ENCODE assay signal across 2 cellular contexts in the genomic region with DNA sequence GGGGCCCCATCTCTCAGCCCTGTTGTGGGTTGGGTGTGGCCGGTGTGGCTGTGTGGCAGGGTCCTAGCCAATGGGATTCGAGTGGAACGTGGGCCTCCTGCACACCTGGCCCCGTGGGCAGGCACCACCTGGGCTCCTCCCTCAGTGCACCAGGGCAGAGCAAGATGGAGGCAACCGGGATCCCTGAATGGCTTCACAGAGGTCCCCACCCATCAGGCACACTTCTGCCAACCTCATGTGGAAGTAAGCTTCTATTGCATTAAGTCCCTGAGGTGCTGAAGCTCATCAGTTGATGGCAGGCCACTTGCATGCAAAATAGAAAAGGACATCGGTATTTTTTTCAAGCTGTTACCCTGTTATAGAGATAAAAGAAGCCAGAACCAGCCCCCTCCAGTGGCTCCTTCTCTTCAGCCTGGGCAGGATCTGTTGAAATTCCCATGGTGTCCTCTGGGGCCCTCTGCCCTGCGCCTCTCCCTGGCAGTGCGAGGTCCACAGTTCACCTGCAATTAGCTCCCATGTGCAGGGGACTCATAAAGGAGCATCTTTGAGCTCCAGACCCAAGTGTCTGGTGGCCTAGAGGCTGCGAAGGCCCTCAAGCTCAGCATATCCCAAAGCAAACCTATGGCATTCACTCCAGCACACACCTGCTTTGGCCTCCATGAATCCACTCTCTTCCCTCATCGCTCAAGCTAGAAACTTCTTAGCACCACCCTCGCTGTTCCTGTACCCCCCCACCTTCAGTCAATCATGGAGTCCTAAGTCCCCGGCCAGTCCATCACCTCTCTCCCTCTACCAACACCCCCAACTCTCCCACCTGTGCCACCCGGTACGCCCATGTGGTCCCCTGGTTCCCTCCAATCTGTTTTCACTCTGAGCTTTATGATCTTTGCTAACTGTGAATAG.
TF ChIP-seq lines count a peak whose summit lies in the region.

No MANE protein-coding gene starts in this region.

TF ChIP-seq in A549, 52 proteins besides CTCF, POLR2A, EP300 and RAD21 (continued from another document):
- TF ChIP-seq, protein P1, sequence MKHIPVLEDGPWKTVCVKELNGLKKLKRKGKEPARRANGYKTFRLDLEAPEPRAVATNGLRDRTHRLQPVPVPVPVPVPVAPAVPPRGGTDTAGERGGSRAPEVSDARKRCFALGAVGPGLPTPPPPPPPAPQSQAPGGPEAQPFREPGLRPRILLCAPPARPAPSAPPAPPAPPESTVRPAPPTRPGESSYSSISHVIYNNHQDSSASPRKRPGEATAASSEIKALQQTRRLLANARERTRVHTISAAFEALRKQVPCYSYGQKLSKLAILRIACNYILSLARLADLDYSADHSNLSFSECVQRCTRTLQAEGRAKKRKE (CRISPR knock-in tag; IDR thresholded peaks at IDR 0.05; ENCODE audit: low read depth), result no peak
- no peak for TF ChIP-seq HEYL (CRISPR knock-in tag; IDR thresholded peaks at IDR 0.05)
- no peak for TF ChIP-seq EHF (CRISPR knock-in tag; IDR thresholded peaks at IDR 0.05)
- TF ChIP-seq MAZ (IDR thresholded peaks at IDR 0.05; ENCODE audit: borderline replicate concordance, low read depth, low read length), result no peak
- TF ChIP-seq, protein P2, sequence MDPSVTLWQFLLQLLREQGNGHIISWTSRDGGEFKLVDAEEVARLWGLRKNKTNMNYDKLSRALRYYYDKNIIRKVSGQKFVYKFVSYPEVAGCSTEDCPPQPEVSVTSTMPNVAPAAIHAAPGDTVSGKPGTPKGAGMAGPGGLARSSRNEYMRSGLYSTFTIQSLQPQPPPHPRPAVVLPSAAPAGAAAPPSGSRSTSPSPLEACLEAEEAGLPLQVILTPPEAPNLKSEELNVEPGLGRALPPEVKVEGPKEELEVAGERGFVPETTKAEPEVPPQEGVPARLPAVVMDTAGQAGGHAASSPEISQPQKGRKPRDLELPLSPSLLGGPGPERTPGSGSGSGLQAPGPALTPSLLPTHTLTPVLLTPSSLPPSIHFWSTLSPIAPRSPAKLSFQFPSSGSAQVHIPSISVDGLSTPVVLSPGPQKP (IDR thresholded peaks at IDR 0.05; ENCODE audit: low read depth, low read length), result no peak
- TF ChIP-seq MYC (IDR thresholded peaks at IDR 0.05; ENCODE audit: borderline replicate concordance, low read length), result no peak

TF ChIP-seq in GM23338, 12 proteins besides CTCF, POLR2A, EP300 and RAD21 (continued from another document):
- TF ChIP-seq, protein P3, sequence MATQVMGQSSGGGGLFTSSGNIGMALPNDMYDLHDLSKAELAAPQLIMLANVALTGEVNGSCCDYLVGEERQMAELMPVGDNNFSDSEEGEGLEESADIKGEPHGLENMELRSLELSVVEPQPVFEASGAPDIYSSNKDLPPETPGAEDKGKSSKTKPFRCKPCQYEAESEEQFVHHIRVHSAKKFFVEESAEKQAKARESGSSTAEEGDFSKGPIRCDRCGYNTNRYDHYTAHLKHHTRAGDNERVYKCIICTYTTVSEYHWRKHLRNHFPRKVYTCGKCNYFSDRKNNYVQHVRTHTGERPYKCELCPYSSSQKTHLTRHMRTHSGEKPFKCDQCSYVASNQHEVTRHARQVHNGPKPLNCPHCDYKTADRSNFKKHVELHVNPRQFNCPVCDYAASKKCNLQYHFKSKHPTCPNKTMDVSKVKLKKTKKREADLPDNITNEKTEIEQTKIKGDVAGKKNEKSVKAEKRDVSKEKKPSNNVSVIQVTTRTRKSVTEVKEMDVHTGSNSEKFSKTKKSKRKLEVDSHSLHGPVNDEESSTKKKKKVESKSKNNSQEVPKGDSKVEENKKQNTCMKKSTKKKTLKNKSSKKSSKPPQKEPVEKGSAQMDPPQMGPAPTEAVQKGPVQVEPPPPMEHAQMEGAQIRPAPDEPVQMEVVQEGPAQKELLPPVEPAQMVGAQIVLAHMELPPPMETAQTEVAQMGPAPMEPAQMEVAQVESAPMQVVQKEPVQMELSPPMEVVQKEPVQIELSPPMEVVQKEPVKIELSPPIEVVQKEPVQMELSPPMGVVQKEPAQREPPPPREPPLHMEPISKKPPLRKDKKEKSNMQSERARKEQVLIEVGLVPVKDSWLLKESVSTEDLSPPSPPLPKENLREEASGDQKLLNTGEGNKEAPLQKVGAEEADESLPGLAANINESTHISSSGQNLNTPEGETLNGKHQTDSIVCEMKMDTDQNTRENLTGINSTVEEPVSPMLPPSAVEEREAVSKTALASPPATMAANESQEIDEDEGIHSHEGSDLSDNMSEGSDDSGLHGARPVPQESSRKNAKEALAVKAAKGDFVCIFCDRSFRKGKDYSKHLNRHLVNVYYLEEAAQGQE (IDR thresholded peaks at IDR 0.05; ENCODE audit: unreplicated experiment), result no peak
- TF ChIP-seq POLR2AphosphoS5 (IDR thresholded peaks at IDR 0.05; ENCODE audit: low read depth), result no peak
- TF ChIP-seq, protein P4, sequence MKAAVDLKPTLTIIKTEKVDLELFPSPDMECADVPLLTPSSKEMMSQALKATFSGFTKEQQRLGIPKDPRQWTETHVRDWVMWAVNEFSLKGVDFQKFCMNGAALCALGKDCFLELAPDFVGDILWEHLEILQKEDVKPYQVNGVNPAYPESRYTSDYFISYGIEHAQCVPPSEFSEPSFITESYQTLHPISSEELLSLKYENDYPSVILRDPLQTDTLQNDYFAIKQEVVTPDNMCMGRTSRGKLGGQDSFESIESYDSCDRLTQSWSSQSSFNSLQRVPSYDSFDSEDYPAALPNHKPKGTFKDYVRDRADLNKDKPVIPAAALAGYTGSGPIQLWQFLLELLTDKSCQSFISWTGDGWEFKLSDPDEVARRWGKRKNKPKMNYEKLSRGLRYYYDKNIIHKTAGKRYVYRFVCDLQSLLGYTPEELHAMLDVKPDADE (IDR thresholded peaks at IDR 0.05), result no peak
- no peak for TF ChIP-seq EZH2phosphoT487 (IDR thresholded peaks at IDR 0.05; ENCODE audit: unreplicated experiment)
- TF ChIP-seq, protein P5, sequence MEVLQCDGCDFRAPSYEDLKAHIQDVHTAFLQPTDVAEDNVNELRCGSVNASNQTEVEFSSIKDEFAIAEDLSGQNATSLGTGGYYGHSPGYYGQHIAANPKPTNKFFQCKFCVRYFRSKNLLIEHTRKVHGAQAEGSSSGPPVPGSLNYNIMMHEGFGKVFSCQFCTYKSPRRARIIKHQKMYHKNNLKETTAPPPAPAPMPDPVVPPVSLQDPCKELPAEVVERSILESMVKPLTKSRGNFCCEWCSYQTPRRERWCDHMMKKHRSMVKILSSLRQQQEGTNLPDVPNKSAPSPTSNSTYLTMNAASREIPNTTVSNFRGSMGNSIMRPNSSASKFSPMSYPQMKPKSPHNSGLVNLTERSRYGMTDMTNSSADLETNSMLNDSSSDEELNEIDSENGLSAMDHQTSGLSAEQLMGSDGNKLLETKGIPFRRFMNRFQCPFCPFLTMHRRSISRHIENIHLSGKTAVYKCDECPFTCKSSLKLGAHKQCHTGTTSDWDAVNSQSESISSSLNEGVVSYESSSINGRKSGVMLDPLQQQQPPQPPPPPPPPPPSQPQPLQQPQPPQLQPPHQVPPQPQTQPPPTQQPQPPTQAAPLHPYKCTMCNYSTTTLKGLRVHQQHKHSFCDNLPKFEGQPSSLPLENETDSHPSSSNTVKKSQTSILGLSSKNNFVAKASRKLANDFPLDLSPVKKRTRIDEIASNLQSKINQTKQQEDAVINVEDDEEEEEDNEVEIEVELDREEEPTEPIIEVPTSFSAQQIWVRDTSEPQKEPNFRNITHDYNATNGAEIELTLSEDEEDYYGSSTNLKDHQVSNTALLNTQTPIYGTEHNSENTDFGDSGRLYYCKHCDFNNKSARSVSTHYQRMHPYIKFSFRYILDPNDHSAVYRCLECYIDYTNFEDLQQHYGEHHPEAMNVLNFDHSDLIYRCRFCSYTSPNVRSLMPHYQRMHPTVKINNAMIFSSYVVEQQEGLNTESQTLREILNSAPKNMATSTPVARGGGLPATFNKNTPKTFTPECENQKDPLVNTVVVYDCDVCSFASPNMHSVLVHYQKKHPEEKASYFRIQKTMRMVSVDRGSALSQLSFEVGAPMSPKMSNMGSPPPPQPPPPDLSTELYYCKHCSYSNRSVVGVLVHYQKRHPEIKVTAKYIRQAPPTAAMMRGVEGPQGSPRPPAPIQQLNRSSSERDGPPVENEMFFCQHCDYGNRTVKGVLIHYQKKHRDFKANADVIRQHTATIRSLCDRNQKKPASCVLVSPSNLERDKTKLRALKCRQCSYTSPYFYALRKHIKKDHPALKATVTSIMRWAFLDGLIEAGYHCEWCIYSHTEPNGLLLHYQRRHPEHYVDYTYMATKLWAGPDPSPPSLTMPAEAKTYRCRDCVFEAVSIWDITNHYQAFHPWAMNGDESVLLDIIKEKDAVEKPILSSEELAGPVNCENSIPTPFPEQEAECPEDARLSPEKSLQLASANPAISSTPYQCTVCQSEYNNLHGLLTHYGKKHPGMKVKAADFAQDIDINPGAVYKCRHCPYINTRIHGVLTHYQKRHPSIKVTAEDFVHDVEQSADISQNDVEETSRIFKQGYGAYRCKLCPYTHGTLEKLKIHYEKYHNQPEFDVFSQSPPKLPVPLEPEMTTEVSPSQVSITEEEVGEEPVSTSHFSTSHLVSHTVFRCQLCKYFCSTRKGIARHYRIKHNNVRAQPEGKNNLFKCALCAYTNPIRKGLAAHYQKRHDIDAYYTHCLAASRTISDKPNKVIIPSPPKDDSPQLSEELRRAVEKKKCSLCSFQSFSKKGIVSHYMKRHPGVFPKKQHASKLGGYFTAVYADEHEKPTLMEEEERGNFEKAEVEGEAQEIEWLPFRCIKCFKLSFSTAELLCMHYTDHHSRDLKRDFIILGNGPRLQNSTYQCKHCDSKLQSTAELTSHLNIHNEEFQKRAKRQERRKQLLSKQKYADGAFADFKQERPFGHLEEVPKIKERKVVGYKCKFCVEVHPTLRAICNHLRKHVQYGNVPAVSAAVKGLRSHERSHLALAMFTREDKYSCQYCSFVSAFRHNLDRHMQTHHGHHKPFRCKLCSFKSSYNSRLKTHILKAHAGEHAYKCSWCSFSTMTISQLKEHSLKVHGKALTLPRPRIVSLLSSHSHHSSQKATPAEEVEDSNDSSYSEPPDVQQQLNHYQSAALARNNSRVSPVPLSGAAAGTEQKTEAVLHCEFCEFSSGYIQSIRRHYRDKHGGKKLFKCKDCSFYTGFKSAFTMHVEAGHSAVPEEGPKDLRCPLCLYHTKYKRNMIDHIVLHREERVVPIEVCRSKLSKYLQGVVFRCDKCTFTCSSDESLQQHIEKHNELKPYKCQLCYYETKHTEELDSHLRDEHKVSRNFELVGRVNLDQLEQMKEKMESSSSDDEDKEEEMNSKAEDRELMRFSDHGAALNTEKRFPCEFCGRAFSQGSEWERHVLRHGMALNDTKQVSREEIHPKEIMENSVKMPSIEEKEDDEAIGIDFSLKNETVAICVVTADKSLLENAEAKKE (CRISPR knock-in tag; IDR thresholded peaks at IDR 0.05), result no peak
- no peak for TF ChIP-seq EZH2 (IDR thresholded peaks at IDR 0.05; ENCODE audit: low read depth, unreplicated experiment)
